Comparison of ENCODE assay signal across 8 cellular contexts in the genomic region with DNA sequence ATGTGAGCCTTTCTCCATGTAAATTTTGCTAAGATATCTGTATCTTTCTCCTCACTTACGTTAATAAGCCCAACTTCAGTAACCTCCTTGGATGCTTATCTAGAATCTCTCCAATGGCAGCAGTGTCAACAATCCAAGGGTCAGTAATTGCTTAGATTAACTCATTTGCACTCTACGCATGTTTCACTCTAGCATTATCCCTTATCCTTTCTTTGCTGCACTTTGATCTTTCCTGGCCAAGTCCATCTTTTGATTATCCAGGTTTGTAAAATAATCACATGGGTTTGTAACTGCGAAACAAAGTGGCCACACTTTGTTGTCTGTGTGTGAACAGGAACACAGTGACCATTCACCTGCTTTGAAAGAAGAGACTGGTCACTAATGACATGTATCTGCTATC.
"Had no signal": no experiment of that assay in that cellular context is flagged by ENCODE, and none has a peak within 500 bp of the region (broad histone marks: within the 10 kb centered on the region; RNA-seq: fewer than 3 reads in every experiment).

No MANE protein-coding gene starts in this region.

- H3K4me1 Mint-ChIP-seq: GM23338, H9, IgD-negative memory B cell had no signal

- H3K4me3 Mint-ChIP-seq: GM23338, H9, IgD-negative memory B cell had no signal

- H3K9me3 Mint-ChIP-seq: H9 had no signal

- H3K36me3 Mint-ChIP-seq: IgD-negative memory B cell had no signal

- H2AFZ ChIP-seq: GM23338 had no signal

- ATAC-seq: GM23338 had no signal

- H3K4me3 ChIP-seq: GM23338 had no signal

- FAIRE-seq: H1, H54, HTR-8/SVneo had no signal

- H3K4me2 ChIP-seq: GM23338 had no signal

- H3K27ac Mint-ChIP-seq: GM23338, H9, IgD-negative memory B cell had no signal

- DNase-seq: H9, HCEC 1CT, KBM-7 had no signal

- H3K27me3 Mint-ChIP-seq: IgD-negative memory B cell had no signal
